25 cellular contexts compared by ENCODE assay signal in genomic region chr2:161207941-161208340, GRCh38. TPM values are rescaled to one million over a fixed set of nuclear protein-coding genes. Genes with fewer than 3 reads are reported as not detected.
A peak's percentile ranks its signal among the peaks of the same experiment; 100 is the strongest.
DNase-seq lines count a peak whose midpoint lies in the region; ATAC-seq, FAIRE-seq and TF ChIP-seq lines count a peak whose summit lies in the region.
"Had no signal": no experiment of that assay in that cellular context is flagged by ENCODE, and none has a peak within 500 bp of the region (broad histone marks: within the 10 kb centered on the region; RNA-seq: fewer than 3 reads in every experiment).

No MANE protein-coding gene starts in this region.

- H3K27me3 ChIP-seq in GM23248 (replicated peaks; ENCODE audit: insufficient read depth) (no peaks in the 10 kb centered on the region), OCI-LY3 (ENCODE audit: low read depth, low read length) (no peaks in the 10 kb centered on the region)
- H3K27me3 ChIP-seq: body of pancreas, tibial nerve had no signal

- TF ChIP-seq CTCF in OCI-LY3 (IDR thresholded peaks at IDR 0.05; ENCODE audit: low read depth, low read length) (no peak), osteocyte (IDR thresholded peaks at IDR 0.05) (no peak)

- DNase-seq in GM23248 = peak; percentile 4
- no peak for DNase-seq in osteocyte (ENCODE audit: extremely low spot score, unreplicated experiment)
- DNase-seq in NCI-H146 treated with DMSO at 0.1 percent for 48 hours (lab: John Stamatoyannopoulos, UW; ENCODE audit: unreplicated experiment) = no peak
- DNase-seq in inferior parietal cortex (ENCODE audit: extremely low spot score) = no peak
- DNase-seq: activated CD8-positive, alpha-beta T cell treated with anti-CD3 and anti-CD28 coated beads for 36 hours; activated gamma-delta T cell treated with Interleukin-2 at 50 U/mL for 16 hours; activated naive CD8-positive, alpha-beta T cell treated with anti-CD3 and anti-CD28 coated beads, Interleukin-2, amount 50 U/mL, for 24 hours; activated T-cell treated with anti-CD3 and anti-CD28 coated beads for 4 hours; body of pancreas; effector memory CD4-positive, alpha-beta T cell; GDM1; glutamatergic neuron; kidney; lower lobe of right lung; NCI-H2107; NK-92 treated with Interleukin-12 subunit alpha and Interleukin-12 subunit beta, amount 100 ng/mL, for 24 hours; SHP77 treated with DMSO at 0.1 percent for 48 hours had no signal

- H3K27ac ChIP-seq in GM23248 (no peak overlapping the region), OCI-LY3 (ENCODE audit: low read length) (no peak overlapping the region)
- H3K27ac ChIP-seq: body of pancreas, HL-60, lower lobe of right lung, tibial nerve had no signal

- 88 to 97% methylated on average over 1 of the region's 1 CpG for WGBS in GM23248 (ENCODE audit: low coverage in 1 of 2, low lambda C conversion rate in 2 of 2, missing lambda C conversion rate in 2 of 2), 2 experiments

- in situ Hi-C loops in GM23248 (cut with MboI) = no loop called here

- peaks cover 8% of the 10 kb centered on the region for H3K79me2 ChIP-seq in GM23248 (ENCODE audit: insufficient read depth)
- H3K79me2 ChIP-seq in OCI-LY3 (ENCODE audit: low read length) = peaks cover 13% of the 10 kb centered on the region

- peaks cover 44% of the 10 kb centered on the region for H3K36me3 ChIP-seq in GM23248 (ENCODE audit: low read depth)
- H3K36me3 ChIP-seq in OCI-LY3 (replicated peaks; ENCODE audit: low read depth, low read length) = peaks cover 52% of the 10 kb centered on the region

- no peak for ATAC-seq in GM21786 (IDR thresholded peaks at IDR 0.05; ENCODE audit: unreplicated experiment)
- ATAC-seq: activated CD4-positive, CD25-positive, alpha-beta regulatory T cell treated with anti-CD3 and anti-CD28 coated beads, Interleukin-2, amount 50 U/mL, for 24 hours; activated CD8-positive, alpha-beta T cell treated with anti-CD3 and anti-CD28 coated beads for 36 hours; activated naive CD8-positive, alpha-beta T cell treated with anti-CD3 and anti-CD28 coated beads, Interleukin-2, amount 50 U/mL, for 24 hours; body of pancreas; lower lobe of right lung; Panc1 had no signal

- H3K4me3 ChIP-seq in GM23248 (no peak overlapping the region), OCI-LY3 (ENCODE audit: low read length) (no peak overlapping the region)
- H3K4me3 ChIP-seq: body of pancreas, lower lobe of right lung, tibial nerve had no signal

- peaks cover 54% of the 10 kb centered on the region for H3K4me1 Mint-ChIP-seq in osteocyte (ENCODE audit: unreplicated experiment)
- H3K4me1 Mint-ChIP-seq: activated naive CD8-positive, alpha-beta T cell treated with anti-CD3 and anti-CD28 coated beads, Interleukin-2, amount 50 U/mL, for 24 hours had no signal

- H3K9me3 ChIP-seq in GM23248 (ENCODE audit: low read depth) = no peaks in the 10 kb centered on the region
- no peaks in the 10 kb centered on the region for H3K9me3 ChIP-seq in OCI-LY3 (ENCODE audit: insufficient read depth, low read length)
- H3K9me3 ChIP-seq: body of pancreas, lower lobe of right lung, tibial nerve had no signal

- H3K9me2 ChIP-seq in GM23248 (ENCODE audit: insufficient read depth) = no peaks in the 10 kb centered on the region

- peaks cover 45% of the 10 kb centered on the region for H3K36me3 Mint-ChIP-seq in osteocyte (ENCODE audit: unreplicated experiment)

- H3K4me3 Mint-ChIP-seq in osteocyte (ENCODE audit: unreplicated experiment) = no peak overlapping the region
- H3K4me3 Mint-ChIP-seq: activated CD8-positive, alpha-beta T cell treated with anti-CD3 and anti-CD28 coated beads for 36 hours; activated naive CD8-positive, alpha-beta T cell treated with anti-CD3 and anti-CD28 coated beads, Interleukin-2, amount 50 U/mL, for 24 hours had no signal

- H3K4me1 ChIP-seq in GM23248 (ENCODE audit: insufficient read depth) (peaks cover 27% of the 10 kb centered on the region), OCI-LY3 (ENCODE audit: low read length) (peaks cover 11% of the 10 kb centered on the region)
- H3K4me1 ChIP-seq: body of pancreas had no signal

- no peaks in the 10 kb centered on the region for H3K27me3 Mint-ChIP-seq in osteocyte (ENCODE audit: unreplicated experiment)
- H3K27me3 Mint-ChIP-seq: activated CD8-positive, alpha-beta T cell treated with anti-CD3 and anti-CD28 coated beads for 36 hours; activated naive CD8-positive, alpha-beta T cell treated with anti-CD3 and anti-CD28 coated beads, Interleukin-2, amount 50 U/mL, for 24 hours had no signal

- peaks cover 9% of the 10 kb centered on the region; the same call in 1 of the 2 replicates for H3F3A ChIP-seq in GM23248 (ENCODE audit: insufficient read depth)

- H3K9ac ChIP-seq in GM23248 (no peak overlapping the region), OCI-LY3 (ENCODE audit: low read length) (no peak overlapping the region)

- no peaks in the 10 kb centered on the region for H3K9me3 Mint-ChIP-seq in osteocyte (ENCODE audit: unreplicated experiment)
- H3K9me3 Mint-ChIP-seq: activated CD8-positive, alpha-beta T cell treated with anti-CD3 and anti-CD28 coated beads for 36 hours; activated naive CD8-positive, alpha-beta T cell treated with anti-CD3 and anti-CD28 coated beads, Interleukin-2, amount 50 U/mL, for 24 hours had no signal

- peak overlapping the region; percentile 63 for H3K27ac Mint-ChIP-seq in osteocyte (ENCODE audit: unreplicated experiment)
- H3K27ac Mint-ChIP-seq: activated CD8-positive, alpha-beta T cell treated with anti-CD3 and anti-CD28 coated beads for 36 hours; activated naive CD8-positive, alpha-beta T cell treated with anti-CD3 and anti-CD28 coated beads, Interleukin-2, amount 50 U/mL, for 24 hours had no signal

- FAIRE-seq in endometrium (lab: Jason Lieb, UNC) = peak; percentile 73
- FAIRE-seq: kidney, TTC549 had no signal

- H4K20me1 ChIP-seq in GM23248 (ENCODE audit: insufficient read depth) = no peaks in the 10 kb centered on the region
- peaks cover 26% of the 10 kb centered on the region for H4K20me1 ChIP-seq in OCI-LY3 (ENCODE audit: insufficient read depth, low read length)

- no peak overlapping the region for H2AFZ ChIP-seq in GM23248
- no peak overlapping the region for H2AFZ ChIP-seq in OCI-LY3 (ENCODE audit: low read depth, low read length)

- no peak overlapping the region for H3K4me2 ChIP-seq in GM23248 (ENCODE audit: unreplicated experiment)
- peak overlapping the region; percentile 5; the same call in 1 of the 2 replicates for H3K4me2 ChIP-seq in OCI-LY3 (ENCODE audit: low read length)

RNA-seq across cellular contexts. Expression of gene TANK, which starts 47.7 kb away (rescaled TPM):
- total RNA-seq in GM23248 (2014; rRNA removed; shearing (Covaris generic)) = 60.4 and 69.4 TPM in 2 replicates
- polyA plus RNA-seq in GM23248 (2016; fragmentation: Nextera tagmentation; extraction: Ambion mirVana) = 84.4 and 87.1 TPM in 2 replicates
- 66.4 and 73.8 TPM in 2 replicates for total RNA-seq in osteocyte
